ENCODE assay signal across 23 cellular contexts in the genomic region with DNA sequence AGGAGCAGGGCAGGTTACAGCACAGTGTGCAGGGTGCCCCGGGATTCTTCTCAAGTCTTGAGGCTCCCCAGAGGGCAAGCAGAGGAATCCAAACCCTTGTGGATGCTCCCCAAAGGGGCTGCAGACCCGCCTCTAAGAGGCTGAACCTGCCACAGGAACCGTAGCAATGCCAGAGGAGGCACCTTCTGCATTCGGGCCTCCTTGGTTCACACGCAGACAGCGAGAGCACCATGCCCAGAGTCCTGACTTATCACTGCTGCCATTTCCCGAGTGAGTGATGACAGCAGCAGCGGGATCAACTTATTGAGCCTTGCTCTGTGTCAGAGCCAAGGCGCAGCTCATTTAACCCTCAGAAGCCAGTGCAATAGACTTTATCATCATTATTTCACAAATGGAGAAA.
A peak's percentile ranks its signal among the peaks of the same experiment; 100 is the strongest.
DNase-seq lines count a peak whose midpoint lies in the region; ATAC-seq and TF ChIP-seq lines count a peak whose summit lies in the region.
"Had no signal": no experiment of that assay in that cellular context is flagged by ENCODE, and none has a peak within 500 bp of the region (broad histone marks: within the 10 kb centered on the region; RNA-seq: fewer than 3 reads in every experiment).

No MANE protein-coding gene starts in this region.

- POLR2A ChIA-PET in Caco-2 (lab: Charles Lee) = no interaction called here

- H3K27me3 ChIP-seq in ovary (no peaks in the 10 kb centered on the region), Caco-2 (replicated peaks; ENCODE audit: control insufficient read depth, insufficient read depth, low read length) (no peaks in the 10 kb centered on the region)
- H3K27me3 ChIP-seq: BLaER1 had no signal

- H3K9me3 Mint-ChIP-seq in osteocyte (ENCODE audit: unreplicated experiment) = no peaks in the 10 kb centered on the region
- H3K9me3 Mint-ChIP-seq in endothelial cell (ENCODE audit: unreplicated experiment) = no peaks in the 10 kb centered on the region
- H3K9me3 Mint-ChIP-seq in Caco-2 (ENCODE audit: unreplicated experiment) = no peaks in the 10 kb centered on the region
- H3K9me3 Mint-ChIP-seq: CD8-positive, alpha-beta memory T cell; GM23338 had no signal

- H3K4me3 Mint-ChIP-seq in osteocyte (ENCODE audit: unreplicated experiment) = no peak overlapping the region
- no peak overlapping the region for H3K4me3 Mint-ChIP-seq in endothelial cell (ENCODE audit: unreplicated experiment)
- H3K4me3 Mint-ChIP-seq in Caco-2 (ENCODE audit: unreplicated experiment) = no peak overlapping the region
- H3K4me3 Mint-ChIP-seq: CD8-positive, alpha-beta memory T cell; GM23338 had no signal

- WGBS in ovary, 3 donors = 68 to 79% (median 73%) methylated on average over 9 of the region's 9 CpGs

- H3K36me3 Mint-ChIP-seq in osteocyte (ENCODE audit: unreplicated experiment) (peaks cover 16% of the 10 kb centered on the region), endothelial cell (ENCODE audit: low read depth, unreplicated experiment) (peaks cover 5% of the 10 kb centered on the region), Caco-2 (ENCODE audit: insufficient read depth, unreplicated experiment) (no peaks in the 10 kb centered on the region)

- peak overlapping the region in 1 of 2 donors; percentile 51 for H3K27ac ChIP-seq in ovary
- H3K27ac ChIP-seq: BLaER1 had no signal

- TF ChIP-seq EP300 in ovary (IDR thresholded peaks at IDR 0.05) = no peak

- TF ChIP-seq CTCF in osteocyte (IDR thresholded peaks at IDR 0.05) (no peak), ovary (IDR thresholded peaks at IDR 0.05) (no peak), endothelial cell (IDR thresholded peaks at IDR 0.05; ENCODE audit: unreplicated experiment) (no peak), Caco-2 (IDR thresholded peaks at IDR 0.05; ENCODE audit: insufficient read depth in 1 of 2, low read depth in 1 of 2, low read length in 1 of 2, severe bottlenecking in 1 of 2, unreplicated experiment in 1 of 2) (no peak)

- H3K4me1 ChIP-seq in ovary (ENCODE audit: insufficient read depth) (peaks cover 19% of the 10 kb centered on the region), Caco-2 (no peaks in the 10 kb centered on the region)
- H3K4me1 ChIP-seq: BLaER1 had no signal

- no peak for DNase-seq in Right ventricle myocardium inferior (ENCODE audit: missing footprints)
- no peak for DNase-seq in cardiac septum (ENCODE audit: low spot score)
- peak; percentile 59 for DNase-seq in Right ventricle myocardium superior
- no peak for DNase-seq in osteocyte (ENCODE audit: extremely low spot score, unreplicated experiment)
- DNase-seq in ovary = no peak
- DNase-seq in endothelial cell (ENCODE audit: low spot score) = no peak
- no peak for DNase-seq in Caco-2
- no peak for DNase-seq in left colon
- DNase-seq: 8988T; CD8-positive, alpha-beta memory T cell; DMS 273 treated with DMSO at 0.1 percent for 48 hours; GDM1; KBM-7; NCI-H1417 treated with DMSO at 0.1 percent for 48 hours; NCI-H1930; NCI-H2171 treated with DMSO at 0.1 percent for 48 hours; NCI-H748 treated with DMSO at 0.1 percent for 48 hours; OCI-M1; RPMI8226 had no signal

- intact Hi-C loops in Right ventricle myocardium inferior (cut with DNase I) (no loop called here), cardiac septum (cut with DNase I) (no loop called here), Right ventricle myocardium superior (cut with DNase I) (no loop called here), ovary (cut with DNase I) (no loop called here), Caco-2 (cut with micrococcal nuclease; ENCODE audit: unreplicated experiment) (no loop called here), left colon (cut with DNase I, micrococcal nuclease) (no loop called here)

- H3K9me3 ChIP-seq in ovary (no peaks in the 10 kb centered on the region), Caco-2 (no peaks in the 10 kb centered on the region)
- H3K9me3 ChIP-seq: BLaER1 had no signal

- H3K4me3 ChIP-seq in ovary (no peak overlapping the region), Caco-2 (ENCODE audit: low read depth, low read length) (no peak overlapping the region)
- H3K4me3 ChIP-seq: BLaER1, GM12878, GM23338 had no signal

- ATAC-seq in Right ventricle myocardium inferior = peak; percentile 54
- peak; percentile 72 for ATAC-seq in Right ventricle myocardium superior (ENCODE audit: poor library complexity)
- no peak for ATAC-seq in left colon
- ATAC-seq: GM12878, HCT116 had no signal

- CTCF ChIA-PET in Caco-2 (lab: Charles Lee) = no interaction called here

- H3K27me3 Mint-ChIP-seq in osteocyte (ENCODE audit: unreplicated experiment) (no peaks in the 10 kb centered on the region), endothelial cell (ENCODE audit: unreplicated experiment) (peaks cover 4% of the 10 kb centered on the region), Caco-2 (ENCODE audit: insufficient read depth, unreplicated experiment) (no peaks in the 10 kb centered on the region)

- BruUV-seq in Caco-2 (replicated peaks; lab: Mats Ljungman, UMichigan) = no TSS peak

- H3K36me3 ChIP-seq in ovary (no peaks in the 10 kb centered on the region), Caco-2 (ENCODE audit: control insufficient read depth, insufficient read depth, low read length) (no peaks in the 10 kb centered on the region)
- H3K36me3 ChIP-seq: BLaER1 had no signal

- no peak for TF ChIP-seq POLR2A in ovary (IDR thresholded peaks at IDR 0.05)

- peak overlapping the region; percentile 45 for H3K27ac Mint-ChIP-seq in osteocyte (ENCODE audit: unreplicated experiment)
- H3K27ac Mint-ChIP-seq in endothelial cell (ENCODE audit: unreplicated experiment) = no peak overlapping the region
- no peak overlapping the region for H3K27ac Mint-ChIP-seq in Caco-2 (ENCODE audit: unreplicated experiment)
- H3K27ac Mint-ChIP-seq: GM23338 had no signal

- H3K4me1 Mint-ChIP-seq in osteocyte (ENCODE audit: unreplicated experiment) = peaks cover 44% of the 10 kb centered on the region
- peaks cover 3% of the 10 kb centered on the region for H3K4me1 Mint-ChIP-seq in endothelial cell (ENCODE audit: unreplicated experiment)
- no peaks in the 10 kb centered on the region for H3K4me1 Mint-ChIP-seq in Caco-2 (ENCODE audit: low read depth, unreplicated experiment)
- H3K4me1 Mint-ChIP-seq: CD8-positive, alpha-beta memory T cell; GM23338 had no signal
